In the genomic region with DNA sequence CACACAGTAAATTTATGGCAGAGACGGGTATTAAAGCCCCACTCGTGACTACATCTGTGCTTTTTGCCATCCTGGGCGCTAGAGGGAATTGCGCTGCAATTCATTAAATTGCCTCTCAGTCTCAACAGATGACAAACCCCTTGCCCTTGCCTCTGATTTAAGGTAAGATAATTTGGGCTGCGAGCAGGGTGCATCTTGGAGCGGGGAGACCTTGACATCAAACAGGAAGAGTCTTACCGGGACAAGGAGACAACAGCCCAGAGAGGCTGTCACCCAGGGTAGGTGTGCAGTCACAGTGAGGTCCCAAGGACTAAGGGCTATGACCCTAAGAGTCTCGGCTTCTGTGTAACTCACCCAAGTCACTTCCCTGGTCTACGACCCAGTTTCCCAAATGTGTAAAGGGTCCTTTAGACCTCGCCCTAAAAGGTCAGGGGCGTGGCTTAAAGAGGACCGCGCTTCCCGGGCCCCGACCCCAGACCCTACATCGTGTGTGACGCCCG, we compare ENCODE assay signal across 8 cellular contexts. TPM values are rescaled to one million over a fixed set of nuclear protein-coding genes. Genes with fewer than 3 reads are reported as not detected.
DNase-seq lines count a peak whose midpoint lies in the region; ATAC-seq and TF ChIP-seq lines count a peak whose summit lies in the region.

No MANE protein-coding gene starts in this region.

- no peaks in the 10 kb centered on the region for H3K9me3 ChIP-seq in CD8-positive, alpha-beta T cell (ENCODE audit: low read length)
- H3K9me3 ChIP-seq in thyroid gland = no peaks in the 10 kb centered on the region

- H3K4me1 ChIP-seq in CD8-positive, alpha-beta T cell (ENCODE audit: insufficient read depth, low read length) = peaks cover 13% of the 10 kb centered on the region
- H3K4me1 ChIP-seq in thyroid gland = peaks cover 19% of the 10 kb centered on the region in 2 donors

- H3K36me3 Mint-ChIP-seq in CD8-positive, alpha-beta T cell = peaks cover 18% of the 10 kb centered on the region

- no peaks in the 10 kb centered on the region for H3K36me3 ChIP-seq in CD8-positive, alpha-beta T cell (ENCODE audit: insufficient read depth, low read length)
- H3K36me3 ChIP-seq in kidney epithelial cell (ENCODE audit: control insufficient read depth, insufficient read depth, low read length) (no peaks in the 10 kb centered on the region), thyroid gland (peaks cover 0 to under 1% of the 10 kb centered on the region in 2 donors)

- H3K4me3 ChIP-seq in CD8-positive, alpha-beta T cell (ENCODE audit: low read depth, low read length) = peak overlapping the region; percentile 75
- H3K4me3 ChIP-seq in astrocyte of the spinal cord (ENCODE audit: low read depth, low read length) (peak overlapping the region; percentile 66), kidney epithelial cell (ENCODE audit: low read depth, low read length) (peak overlapping the region; percentile 81), thyroid gland (replicated peaks in 1 of 3) (peak overlapping the region; percentile 72 to 96 (median 84))

- 20 to 38% methylated on average over 10 to 11 of the region's 18 CpGs for WGBS in thyroid gland, 2 donors

- peak in 1 of 2 donors; percentile 26 for TF ChIP-seq POLR2A in thyroid gland (IDR thresholded peaks at IDR 0.05)

- H3K27me3 Mint-ChIP-seq in CD8-positive, alpha-beta T cell (ENCODE audit: low read depth) = no peaks in the 10 kb centered on the region

- DNase-seq in CD8-positive, alpha-beta T cell = no peak
- DNase-seq in NAMALWA (ENCODE audit: low spot score) = peak; percentile 80
- DNase-seq in astrocyte of the spinal cord (ENCODE audit: low read depth, low spot score) = peak; percentile 22
- no peak for DNase-seq in kidney epithelial cell (ENCODE audit: low read depth)
- no peak for DNase-seq in thyroid gland
- DNase-seq in putamen (ENCODE audit: low spot score) = no peak
- DNase-seq in NOMO-1 treated with dmso at 0.1 percent for 144 hours (lab: John Stamatoyannopoulos, UW; ENCODE audit: unreplicated experiment) = no peak

- peak; percentile 44 for TF ChIP-seq CTCF in CD8-positive, alpha-beta T cell (IDR thresholded peaks at IDR 0.05)
- TF ChIP-seq CTCF in astrocyte of the spinal cord (IDR thresholded peaks at IDR 0.05; ENCODE audit: low read depth, low read length) = no peak
- TF ChIP-seq CTCF in kidney epithelial cell (IDR thresholded peaks at IDR 0.05; ENCODE audit: insufficient read depth, low read length, poor library complexity, severe bottlenecking) = no peak
- TF ChIP-seq CTCF in thyroid gland (IDR thresholded peaks at IDR 0.05) = peak in 1 of 6 experiments; percentile 11

- peaks cover 32% of the 10 kb centered on the region for H3K4me1 Mint-ChIP-seq in CD8-positive, alpha-beta T cell (ENCODE audit: low read depth)

- in situ Hi-C loops in astrocyte of the spinal cord (cut with HindIII; ENCODE audit: low sequenced_read_pairs) = no loop called here

- peak; percentile 24 for ATAC-seq in CD8-positive, alpha-beta T cell
- ATAC-seq in GM19395 (IDR thresholded peaks at IDR 0.05; ENCODE audit: unreplicated experiment) = peak; percentile 12

- POLR2A ChIA-PET in CD8-positive, alpha-beta T cell (lab: Charles Lee) = interaction anchor here (0.7 to 1.6 kb wide), 8 partner anchors 8 to 100 kb away, joined by 3 to 31 read pairs (median 6); partner anchors contain the start of gene HMGXB4

- no peaks in the 10 kb centered on the region for H3K27me3 ChIP-seq in CD8-positive, alpha-beta T cell (ENCODE audit: insufficient read depth, low read length)
- H3K27me3 ChIP-seq in kidney epithelial cell (ENCODE audit: control insufficient read depth, insufficient read depth, low read length) (no peaks in the 10 kb centered on the region), thyroid gland (no peaks in the 10 kb centered on the region)

- CTCF ChIA-PET in CD8-positive, alpha-beta T cell (lab: Charles Lee) = interaction anchor here (0.7 to 1.3 kb wide), 4 partner anchors 8 to 69 kb away, joined by 3 to 7 read pairs (median 4); no protein-coding TSS in a partner anchor

- no peaks in the 10 kb centered on the region for H3K9me3 Mint-ChIP-seq in CD8-positive, alpha-beta T cell

- intact Hi-C loops in CD8-positive, alpha-beta T cell (cut with DNase I, micrococcal nuclease) = loop anchor here (1.0 kb wide), 2 partner anchors 42 to 101 kb away; partner anchors contain the start of genes HMGXB4 (in 2 of the 2) and MCM5 (in 1 of the 2)
- intact Hi-C loops in thyroid gland (cut with DNase I) = no loop called here

- peak overlapping the region; percentile 99 for H3K27ac Mint-ChIP-seq in CD8-positive, alpha-beta T cell

- peak overlapping the region; percentile 92 for H3K27ac ChIP-seq in CD8-positive, alpha-beta T cell (ENCODE audit: low read depth, low read length)
- H3K27ac ChIP-seq in thyroid gland = peak overlapping the region; percentile 92 to 98 (median 95)

- peak overlapping the region; percentile 94 for H3K4me3 Mint-ChIP-seq in CD8-positive, alpha-beta T cell

RNA-seq across cellular contexts. Expression of gene TOM1, which starts 0.4 kb away (rescaled TPM):
- total RNA-seq in CD8-positive, alpha-beta T cell = 100 to 1,000 TPM; 166 to 170 TPM
- 49.2 and 61.5 TPM in 2 replicates for total RNA-seq in kidney epithelial cell
- 10 to 100 TPM; 60.5 to 87.1 (median 79.9) TPM for total RNA-seq in thyroid gland

RNA-seq across cellular contexts. Expression of gene HMGXB4, which starts 42.0 kb away (rescaled TPM):
- total RNA-seq in CD8-positive, alpha-beta T cell = 10 to 100 TPM; 42.6 to 47.0 TPM
- total RNA-seq in kidney epithelial cell (23.4 and 27.7 TPM in 2 replicates), thyroid gland (10 to 100 TPM; 13.8 to 24.7 (median 19.9) TPM)

Comparison
In these comparisons a context has a peak if more than half of its experiments do, and no peak if none do; other contexts are left out.
1. DNase-seq: peak in NAMALWA (single experiment) and astrocyte of the spinal cord (single experiment); none in CD8-positive, alpha-beta T cell (0 of 7), kidney epithelial cell (single experiment), thyroid gland (0 of 2), putamen (single experiment) and NOMO-1 treated with dmso at 0.1 percent for 144 hours (single experiment).
2. Peak in every context shown above with its lines, with median percentiles within 50 percentile points of each other: H3K4me3 ChIP-seq.